Comparison of ENCODE assay signal across 20 cellular contexts in genomic region chr2:119478188-119479065, GRCh38. TPM values are rescaled to one million over a fixed set of nuclear protein-coding genes. Genes with fewer than 3 reads are reported as not detected.
A peak's percentile ranks its signal among the peaks of the same experiment; 100 is the strongest.
DNase-seq lines count a peak whose midpoint lies in the region; ATAC-seq and TF ChIP-seq lines count a peak whose summit lies in the region.
"Had no signal": no experiment of that assay in that cellular context is flagged by ENCODE, and none has a peak within 500 bp of the region (broad histone marks: within the 10 kb centered on the region; RNA-seq: fewer than 3 reads in every experiment).

No MANE protein-coding gene starts in this region.

- ATAC-seq in upper lobe of left lung (ENCODE audit: low FRiP score in 2 of 2) = no peak
- ATAC-seq: GM12878, Panc1 had no signal

- peaks cover 11% of the 10 kb centered on the region for H3K4me1 Mint-ChIP-seq in neural crest cell

- no peak for TF ChIP-seq POLR2A in upper lobe of left lung (IDR thresholded peaks at IDR 0.05)
- no peak for TF ChIP-seq POLR2A in erythroblast (IDR thresholded peaks at IDR 0.05; ENCODE audit: low read length)

- CTCF ChIA-PET in HEK293 (lab: Yijun Ruan, JAX) = interaction anchor here (0.6 to 5.4 kb wide), 10 partner anchors 10 to 726 kb away, joined by 3 to 64 read pairs (median 6); no protein-coding TSS in a partner anchor

- no peaks in the 10 kb centered on the region for H3K4me1 ChIP-seq in HEK293 (ENCODE audit: control insufficient read depth, insufficient read depth, low read length)
- peaks cover 9 to 19% (median 14%) of the 10 kb centered on the region in 4 donors for H3K4me1 ChIP-seq in upper lobe of left lung

- H3K36me3 Mint-ChIP-seq in neural crest cell (ENCODE audit: low read depth) = no peaks in the 10 kb centered on the region

- H3K9me3 Mint-ChIP-seq in neural crest cell = no peaks in the 10 kb centered on the region
- H3K9me3 Mint-ChIP-seq: CD4-positive, alpha-beta T cell had no signal

- no peak overlapping the region for H3K27ac ChIP-seq in HEK293 (ENCODE audit: extremely low read depth, low read depth, low read length)
- no peak overlapping the region for H3K27ac ChIP-seq in upper lobe of left lung

- no peaks in the 10 kb centered on the region for H3K27me3 ChIP-seq in upper lobe of left lung

- H3K27ac Mint-ChIP-seq in neural crest cell (ENCODE audit: unreplicated experiment) = peak overlapping the region; percentile 67
- H3K27ac Mint-ChIP-seq: CD4-positive, alpha-beta T cell had no signal

- H3K4me3 ChIP-seq in HEK293 (ENCODE audit: low read depth, low read length) (no peak overlapping the region), upper lobe of left lung (no peak overlapping the region)
- H3K4me3 ChIP-seq: GM12878 had no signal

- TF ChIP-seq CTCF in HEK293 (tag by site-specific recombination; IDR thresholded peaks at IDR 0.05) = no peak
- no peak for TF ChIP-seq CTCF in neural crest cell (conservative IDR thresholded peaks at IDR 0.05)
- no peak for TF ChIP-seq CTCF in upper lobe of left lung (IDR thresholded peaks at IDR 0.05)

- no peaks in the 10 kb centered on the region for H3K9me3 ChIP-seq in HEK293 (ENCODE audit: control insufficient read depth, insufficient read depth, low read depth, low read length)
- no peaks in the 10 kb centered on the region for H3K9me3 ChIP-seq in upper lobe of left lung

- H3K4me3 Mint-ChIP-seq in neural crest cell = no peak overlapping the region
- H3K4me3 Mint-ChIP-seq: CD4-positive, alpha-beta T cell had no signal

- DNase-seq in ecto neural progenitor cell (ENCODE audit: low spot score) (peak; percentile 34), neural crest cell (ENCODE audit: low read depth, low spot score) (no peak), upper lobe of left lung (peak; percentile 10 to 20), T-helper 1 cell (no peak), KBM-7 (no peak), erythroblast (lab: John Stamatoyannopoulos, UW) (no peak)
- DNase-seq: ACHN; CD4-positive, alpha-beta T cell; DMS79; KG1; NCI-H1048; NCI-H146; NCI-H2227 treated with DMSO at 0.1 percent for 48 hours; NCI-H748 treated with DMSO at 0.1 percent for 48 hours; SHP77 had no signal

- H3K27me3 Mint-ChIP-seq in neural crest cell (ENCODE audit: low read depth) = no peaks in the 10 kb centered on the region

- no peaks in the 10 kb centered on the region for H3K36me3 ChIP-seq in HEK293 (ENCODE audit: control insufficient read depth in 2 of 2, insufficient read depth in 1 of 2, low read length in 2 of 2)
- no peaks in the 10 kb centered on the region for H3K36me3 ChIP-seq in upper lobe of left lung

- POLR2A ChIA-PET in HEK293 (lab: Yijun Ruan, JAX) = no interaction called here

- WGBS in upper lobe of left lung, 2 donors = 84 to 94% methylated on average over 9 to 13 of the region's 13 CpGs

- TF ChIP-seq EP300 in upper lobe of left lung (IDR thresholded peaks at IDR 0.05) = no peak

- in situ Hi-C loops in KBM-7 (cut with MboI; ENCODE audit: low pct_unique_long_range_greater_than_20kb, low sequenced_read_pairs) = loop anchor here (10.0 kb wide), 1 partner anchor 64 kb away; no protein-coding TSS in a partner anchor

TF ChIP-seq in HEK293, 187 proteins besides CTCF, POLR2A, EP300 and RAD21:
- TF ChIP-seq ZIC2 (tag by site-specific recombination; IDR thresholded peaks at IDR 0.05) (peak; percentile 50), ZNF248 (tag by site-specific recombination; IDR thresholded peaks at IDR 0.05) (no peak), ZNF133 (tag by site-specific recombination; IDR thresholded peaks at IDR 0.05) (no peak)

RNA-seq across cellular contexts. Expression of gene SCTR, which starts 45.9 kb away (rescaled TPM):
- total RNA-seq in neural crest cell (not detected in 2 replicates), upper lobe of left lung (10 to 100 TPM in 5 of 6 donors, 1 to 10 TPM in 1; 3.2 to 52.5 (median 16.6) TPM)
- total RNA-seq: CD4-positive, alpha-beta T cell; G401; GM12878; M059J had no signal

RNA-seq across cellular contexts. Expression of gene TMEM37, which starts 46.8 kb away (rescaled TPM):
- total RNA-seq in neural crest cell = 4.7 and 5.3 TPM in 2 replicates
- 10 to 100 TPM in 5 of 6 donors, 1 to 10 TPM in 1; 9.3 to 28.5 (median 14.5) TPM for total RNA-seq in upper lobe of left lung
- total RNA-seq: CD4-positive, alpha-beta T cell; M059J had no signal

Comparison
In these comparisons a context has a peak if more than half of its experiments do, and no peak if none do; other contexts are left out.
1. DNase-seq: peak in ecto neural progenitor cell (single experiment) and upper lobe of left lung (2 of 2); none in neural crest cell (single experiment), T-helper 1 cell (0 of 5), KBM-7 (single experiment) and erythroblast (0 of 2).